Comparison of ENCODE assay signal across 34 cellular contexts in the genomic region with DNA sequence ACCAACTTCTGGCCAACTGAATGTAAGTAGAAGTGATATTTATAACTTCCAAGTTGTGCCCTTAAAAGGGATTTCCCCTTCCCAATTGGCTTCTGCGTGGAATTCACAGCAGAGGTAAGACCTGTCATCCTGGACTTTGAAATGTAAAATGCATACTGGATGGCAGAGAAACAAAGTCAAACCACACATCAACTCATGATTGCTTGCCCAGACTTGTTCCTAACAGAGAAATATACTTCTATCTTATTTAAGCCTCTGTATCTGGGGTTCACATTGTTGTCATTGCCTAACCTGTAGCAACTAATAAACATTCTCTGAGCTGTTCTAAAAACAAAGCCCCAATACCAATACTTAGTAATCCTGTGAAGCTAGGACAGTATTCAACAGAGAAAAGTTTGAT. TPM values are rescaled to one million over a fixed set of nuclear protein-coding genes. Genes with fewer than 3 reads are reported as not detected.
"Had no signal": no experiment of that assay in that cellular context is flagged by ENCODE, and none has a peak within 500 bp of the region (broad histone marks: within the 10 kb centered on the region; RNA-seq: fewer than 3 reads in every experiment).

No MANE protein-coding gene starts in this region.

- H3K9me3 Mint-ChIP-seq: activated CD4-positive, alpha-beta memory T cell treated with anti-CD3 and anti-CD28 coated beads, Interleukin-2, amount 10 ng/mL, durations not matched to agents 7 days and 5 days; activated naive CD8-positive, alpha-beta T cell treated with anti-CD3 and anti-CD28 coated beads for 36 hours had no signal

- H3K9me3 ChIP-seq: body of pancreas had no signal

- H3K27me3 ChIP-seq: body of pancreas had no signal

- H3K4me2 ChIP-seq: KMS-11, PC-9 had no signal

- H3K9ac ChIP-seq: KMS-11 had no signal

- DNase-seq: activated CD4-positive, alpha-beta memory T cell treated with anti-CD3 and anti-CD28 coated beads, Interleukin-2, amount 10 ng/mL, durations not matched to agents 7 days and 5 days; activated CD4-positive, alpha-beta T cell treated with anti-CD3 and anti-CD28 coated beads for 1 hour; activated CD4-positive, alpha-beta T cell treated with anti-CD3 and anti-CD28 coated beads for 48 hours; activated CD4-positive, CD25-positive, alpha-beta regulatory T cell; activated CD8-positive, alpha-beta memory T cell treated with anti-CD3 and anti-CD28 coated beads for 24 hours; activated CD8-positive, alpha-beta memory T cell treated with anti-CD3 and anti-CD28 coated beads, Interleukin-2, amount 10 ng/mL, durations not matched to agents 7 days and 5 days; activated CD8-positive, alpha-beta memory T cell treated with anti-CD3 and anti-CD28 coated beads, Interleukin-2, amount 50 U/mL, for 48 hours; activated effector memory CD4-positive, alpha-beta T cell treated with Interleukin-2 at 50 U/mL for 16 hours; activated naive CD4-positive, alpha-beta T cell; activated naive CD4-positive, alpha-beta T cell treated with anti-CD3 and anti-CD28 coated beads, Interleukin-2, amount 50 U/mL, for 16 hours; activated naive CD8-positive, alpha-beta T cell treated with anti-CD3 and anti-CD28 coated beads for 36 hours; activated T-cell treated with anti-CD3 and anti-CD28 coated beads, Interleukin-2, amount 50 U/mL, for 48 hours; amniotic stem cell; aorta; body of pancreas; central memory CD4-positive, alpha-beta T cell; NCI-H1092 treated with DMSO at 0.1 percent for 48 hours; NCI-H1417 treated with DMSO at 0.1 percent for 48 hours; NCI-H187 treated with DMSO at 0.1 percent for 48 hours; NCI-H2081; NCI-H226; NCI-H446 treated with DMSO at 0.1 percent for 48 hours; NCI-H524; NCI-H69; NCI-H82; PC-9; Right ventricle myocardium superior; SW 1271; T-helper 1 cell; T-helper 2 cell; T-helper 9 cell; WERI-Rb-1 had no signal

- H3K36me3 Mint-ChIP-seq: activated CD8-positive, alpha-beta memory T cell treated with anti-CD3 and anti-CD28 coated beads, Interleukin-2, amount 10 ng/mL, durations not matched to agents 7 days and 5 days; activated naive CD8-positive, alpha-beta T cell treated with anti-CD3 and anti-CD28 coated beads for 36 hours had no signal

- ATAC-seq: activated CD8-positive, alpha-beta memory T cell treated with anti-CD3 and anti-CD28 coated beads, Interleukin-2, amount 10 ng/mL, durations not matched to agents 7 days and 5 days; body of pancreas had no signal

- H3K27ac ChIP-seq: body of pancreas, KMS-11, PC-9, WERI-Rb-1 had no signal

- H3K4me3 ChIP-seq: body of pancreas, PC-9 had no signal

- H2AFZ ChIP-seq: PC-9 had no signal

- H3K4me3 Mint-ChIP-seq: activated CD4-positive, alpha-beta memory T cell treated with anti-CD3 and anti-CD28 coated beads, Interleukin-2, amount 10 ng/mL, durations not matched to agents 7 days and 5 days; activated CD8-positive, alpha-beta memory T cell treated with anti-CD3 and anti-CD28 coated beads, Interleukin-2, amount 10 ng/mL, durations not matched to agents 7 days and 5 days; activated naive CD8-positive, alpha-beta T cell treated with anti-CD3 and anti-CD28 coated beads for 36 hours had no signal

- H3K27ac Mint-ChIP-seq: activated CD4-positive, alpha-beta memory T cell treated with anti-CD3 and anti-CD28 coated beads, Interleukin-2, amount 10 ng/mL, durations not matched to agents 7 days and 5 days; activated CD8-positive, alpha-beta memory T cell treated with anti-CD3 and anti-CD28 coated beads, Interleukin-2, amount 10 ng/mL, durations not matched to agents 7 days and 5 days; activated naive CD8-positive, alpha-beta T cell treated with anti-CD3 and anti-CD28 coated beads for 36 hours had no signal

RNA-seq across cellular contexts. Expression of a gene that starts 6.2 kb away (rescaled TPM):
- total RNA-seq: OCI-LY7 had no signal
